Comparison of ENCODE assay signal across 8 cellular contexts in genomic region chr19:1069009-1069779, GRCh38. TPM values are rescaled to one million over a fixed set of nuclear protein-coding genes. Genes with fewer than 3 reads are reported as not detected.
DNase-seq lines count a peak whose midpoint lies in the region; ATAC-seq, FAIRE-seq and TF ChIP-seq lines count a peak whose summit lies in the region.

No MANE protein-coding gene starts in this region.

- ATAC-seq in HG02970 (IDR thresholded peaks at IDR 0.05; ENCODE audit: low FRiP score, unreplicated experiment) (no peak), GM18517 (IDR thresholded peaks at IDR 0.05; ENCODE audit: unreplicated experiment) (no peak)

- H3K9ac ChIP-seq in mesenchymal stem cell (ENCODE audit: low read length), result no peak overlapping the region

- H2BK5ac ChIP-seq in mesenchymal stem cell (ENCODE audit: low read depth, low read length, poor library complexity, severe bottlenecking), result no peak overlapping the region

- no peak overlapping the region for H2AK5ac ChIP-seq in mesenchymal stem cell (ENCODE audit: low read length, severe bottlenecking)

- no peak overlapping the region for H3K4me3 ChIP-seq in adrenal gland
- no peak overlapping the region for H3K4me3 ChIP-seq in mesenchymal stem cell (ENCODE audit: insufficient read depth in 1 of 2, low read depth in 1 of 2, low read length in 2 of 2)

- H3K27ac ChIP-seq in adrenal gland, result peak overlapping the region in 3 of 5 donors; percentile 10 to 75 (median 49)
- H3K27ac ChIP-seq in mesenchymal stem cell (ENCODE audit: low read length, poor library complexity, severe bottlenecking), result no peak overlapping the region

- peaks cover 53% of the 10 kb centered on the region for H3K27me3 ChIP-seq in adrenal gland
- peaks cover 50 to 79% of the 10 kb centered on the region in 2 experiments for H3K27me3 ChIP-seq in mesenchymal stem cell (ENCODE audit: control insufficient read depth in 1 of 2, insufficient read depth in 1 of 2, low read length in 2 of 2)

- FAIRE-seq in RCC 7860 (lab: Jason Lieb, UNC), result no peak

- peaks cover 0 to 28% of the 10 kb centered on the region in 2 donors for H3K4me1 ChIP-seq in adrenal gland (replicated peaks in 1 of 2)
- H3K4me1 ChIP-seq in mesenchymal stem cell (ENCODE audit: control insufficient read depth, insufficient read depth, low read depth, low read length), result peaks cover 39% of the 10 kb centered on the region

- H3K4me2 ChIP-seq in mesenchymal stem cell (ENCODE audit: low read length, poor library complexity, severe bottlenecking), result no peak overlapping the region

- 34 to 59% (median 49%) methylated on average over 21 to 25 of the region's 25 CpGs for WGBS in adrenal gland, 4 donors
- WGBS in mesenchymal stem cell, result 84% methylated on average over 25 of the region's 25 CpGs

- H4K91ac ChIP-seq in mesenchymal stem cell (ENCODE audit: low read length), result no peak overlapping the region

- no peak overlapping the region for H2BK120ac ChIP-seq in mesenchymal stem cell (ENCODE audit: low read depth, low read length)

- peak overlapping the region; percentile 22 for H4K8ac ChIP-seq in mesenchymal stem cell (ENCODE audit: low read length)

- no peak overlapping the region for H2AFZ ChIP-seq in mesenchymal stem cell (ENCODE audit: low read depth, low read length)

- H3K18ac ChIP-seq in mesenchymal stem cell (ENCODE audit: low read depth in 1 of 2, low read length in 2 of 2), result no peak overlapping the region

- no peak overlapping the region for H3K14ac ChIP-seq in mesenchymal stem cell (ENCODE audit: low read length in 2 of 2)

- H2BK15ac ChIP-seq in mesenchymal stem cell (ENCODE audit: low read depth, poor library complexity, severe bottlenecking), result no peak overlapping the region

- no peaks in the 10 kb centered on the region for H3K79me1 ChIP-seq in mesenchymal stem cell (replicated peaks; ENCODE audit: low read length, poor library complexity, severe bottlenecking)

- no peaks in the 10 kb centered on the region for H3K36me3 ChIP-seq in adrenal gland (replicated peaks in 1 of 2)
- H3K36me3 ChIP-seq in mesenchymal stem cell (ENCODE audit: control insufficient read depth in 1 of 2, insufficient read depth in 2 of 2, low read depth in 1 of 2, low read length in 2 of 2), result no peaks in the 10 kb centered on the region

- H3K9me3 ChIP-seq in adrenal gland (replicated peaks in 1 of 3) (no peaks in the 10 kb centered on the region), mesenchymal stem cell (ENCODE audit: control insufficient read depth, low read length) (no peaks in the 10 kb centered on the region)

- intact Hi-C loops in adrenal gland (cut with DNase I), result no loop called here

- TF ChIP-seq CTCF in GM10266 (IDR thresholded peaks at IDR 0.05; ENCODE audit: control insufficient read depth, insufficient read depth, low read depth, missing control alignments) (no peak), adrenal gland (IDR thresholded peaks at IDR 0.05) (no peak)

- no peak overlapping the region for H2BK12ac ChIP-seq in mesenchymal stem cell (ENCODE audit: low read length in 2 of 2)

- no peak for TF ChIP-seq POLR2A in adrenal gland (IDR thresholded peaks at IDR 0.05)

- H3K23ac ChIP-seq in mesenchymal stem cell (ENCODE audit: low read length in 2 of 2), result no peak overlapping the region

- DNase-seq in GM10266 (ENCODE audit: extremely low spot score), result peak; percentile 73
- DNase-seq in RPMI8226, result peak; percentile 96
- DNase-seq in adrenal gland, result peak; percentile 50 to 80 (median 66)
- DNase-seq in mesenchymal stem cell, result no peak
- DNase-seq in D341Med (ENCODE audit: low spot score), result no peak
- DNase-seq in RCC 7860 (ENCODE audit: low spot score), result no peak

- no peak overlapping the region for H3K4ac ChIP-seq in mesenchymal stem cell (ENCODE audit: low read depth in 1 of 2, low read length in 2 of 2)

RNA-seq across cellular contexts. Expression of gene ARHGAP45, which starts 2.2 kb away (rescaled TPM):
- total RNA-seq in adrenal gland, result 10 to 100 TPM; 18.8 to 74.3 (median 34.8) TPM
- polyA plus RNA-seq in adrenal gland, result 10 to 100 TPM in 2 of 3 donors, 1 to 10 TPM in 1; 1.6 to 75.4 (median 30.2) TPM
- polyA plus RNA-seq in mesenchymal stem cell (2013, experiment 1 of 2), result 0.17 TPM
- 0.15 TPM for polyA plus RNA-seq in mesenchymal stem cell (2013, experiment 2 of 2)

RNA-seq across cellular contexts. Expression of gene POLR2E, which starts 26.0 kb away (rescaled TPM):
- 100 to 1,000 TPM in 7 of 8 donors, 10 to 100 TPM in 1; 94.0 to 231 (median 171) TPM for total RNA-seq in adrenal gland
- polyA plus RNA-seq in adrenal gland, result 100 to 1,000 TPM in 2 of 3 donors, 10 to 100 TPM in 1; 74.7 to 132 (median 109) TPM
- 152 TPM for polyA plus RNA-seq in mesenchymal stem cell (2013, experiment 1 of 2)
- 153 TPM for polyA plus RNA-seq in mesenchymal stem cell (2013, experiment 2 of 2)

RNA-seq across cellular contexts. Expression of gene ABCA7, which starts 29.3 kb away (rescaled TPM):
- 10 to 100 TPM in 7 of 8 donors, 1 to 10 TPM in 1; 8.8 to 23.2 (median 18.8) TPM for total RNA-seq in adrenal gland
- polyA plus RNA-seq in adrenal gland, result 100 to 1,000 TPM in 1 of 3 donors, 10 to 100 TPM in 1, 1 to 10 TPM in 1; 2.1 to 109 (median 28.7) TPM
- polyA plus RNA-seq in mesenchymal stem cell (2013, experiment 1 of 2), result 8.4 TPM
- polyA plus RNA-seq in mesenchymal stem cell (2013, experiment 2 of 2), result 8.4 TPM

RNA-seq across cellular contexts. Expression of gene GPX4, which starts 34.6 kb away (rescaled TPM):
- total RNA-seq in adrenal gland, result 1,000 to 10,000 TPM in 1 of 8 donors, 100 to 1,000 TPM in 7; 385 to 1,424 (median 704) TPM
- polyA plus RNA-seq in adrenal gland, result 1,000 to 10,000 TPM in 2 of 3 donors, 100 to 1,000 TPM in 1; 420 to 1,267 (median 1,035) TPM
- 676 TPM for polyA plus RNA-seq in mesenchymal stem cell (2013, experiment 1 of 2)
- polyA plus RNA-seq in mesenchymal stem cell (2013, experiment 2 of 2), result 686 TPM

RNA-seq across cellular contexts. Expression of gene CNN2, which starts 42.8 kb away (rescaled TPM):
- total RNA-seq in adrenal gland, result 10 to 100 TPM; 24.2 to 64.9 (median 42.7) TPM
- polyA plus RNA-seq in adrenal gland, result 10 to 100 TPM; 11.2 to 60.8 (median 52.5) TPM
- 374 TPM for polyA plus RNA-seq in mesenchymal stem cell (2013, experiment 1 of 2)
- polyA plus RNA-seq in mesenchymal stem cell (2013, experiment 2 of 2), result 362 TPM

Comparison
In these comparisons a context has a peak if more than half of its experiments do, and no peak if none do; other contexts are left out.
1. DNase-seq: peak in GM10266 (single experiment), RPMI8226 (single experiment) and adrenal gland (7 of 7); none in mesenchymal stem cell (single experiment), D341Med (single experiment) and RCC 7860 (single experiment).